In genomic region chr1:12477936-12478611, GRCh38 we compare ENCODE assay signal across 8 cellular contexts.
A peak's percentile ranks its signal among the peaks of the same experiment; 100 is the strongest.
DNase-seq lines count a peak whose midpoint lies in the region; ATAC-seq and TF ChIP-seq lines count a peak whose summit lies in the region.

No MANE protein-coding gene starts in this region.

- H4K20me1 ChIP-seq in PC-3 (ENCODE audit: low read length), result no peaks in the 10 kb centered on the region

- H3K27ac ChIP-seq in PC-3 (ENCODE audit: low read length), result peak overlapping the region; percentile 96
- H3K27ac ChIP-seq in coronary artery, result peak overlapping the region; percentile 65 to 85
- peak overlapping the region; percentile 79 for H3K27ac ChIP-seq in urinary bladder (ENCODE audit: low read depth)

- H3F3A ChIP-seq in PC-3 (ENCODE audit: low read length, unreplicated experiment), result peaks cover 30% of the 10 kb centered on the region

- H3K4me1 ChIP-seq in PC-3 (ENCODE audit: insufficient read depth, low read length) (peaks cover 74% of the 10 kb centered on the region), urinary bladder (ENCODE audit: insufficient read depth) (no peaks in the 10 kb centered on the region)

- CTCF ChIA-PET in PC-3 (lab: Charles Lee), result interaction anchor here (0.7 to 1.3 kb wide), 2 partner anchors 54 to 70 kb away, joined by 4 read pairs; no protein-coding TSS in a partner anchor

- H3K27me3 ChIP-seq in PC-3 (ENCODE audit: low read length), result no peaks in the 10 kb centered on the region

- H3K79me2 ChIP-seq in PC-3 (ENCODE audit: low read length), result peaks cover 29% of the 10 kb centered on the region

- H3K4me2 ChIP-seq in PC-3 (ENCODE audit: low read length), result peak overlapping the region; percentile 73

- H3K9me2 ChIP-seq in PC-3 (replicated peaks; ENCODE audit: low read length), result no peaks in the 10 kb centered on the region

- POLR2A ChIA-PET in PC-3 (lab: Charles Lee; ENCODE audit: unreplicated experiment), result interaction anchor here (0.5 to 0.9 kb wide), 2 partner anchors 25 to 118 kb away, joined by 3 read pairs; no protein-coding TSS in a partner anchor

- intact Hi-C loops in PC-3 (cut with micrococcal nuclease), result loop anchor here (1.0 to 5.0 kb wide), 9 partner anchors 21 to 141 kb away; no protein-coding TSS in a partner anchor

- H3K36me3 ChIP-seq in PC-3 (ENCODE audit: low read depth, low read length), result peaks cover 14% of the 10 kb centered on the region
- H3K36me3 ChIP-seq in urinary bladder (ENCODE audit: insufficient read depth), result no peaks in the 10 kb centered on the region

- TF ChIP-seq CTCF in AG10803 (conservative IDR thresholded peaks at IDR 0.05; ENCODE audit: low read length) (no peak), PC-3 (conservative IDR thresholded peaks at IDR 0.05; ENCODE audit: low read depth, low read length) (no peak), coronary artery (IDR thresholded peaks at IDR 0.05) (no peak)

- no peak overlapping the region for H3K4me3 ChIP-seq in AG10803 (ENCODE audit: low read length)
- peak overlapping the region; percentile 37; the same call in 1 of the 2 replicates for H3K4me3 ChIP-seq in PC-3 (ENCODE audit: low read length)
- peak overlapping the region; percentile 26 for H3K4me3 ChIP-seq in coronary artery
- no peak overlapping the region for H3K4me3 ChIP-seq in urinary bladder (ENCODE audit: low read depth, low read length)

- H3K9ac ChIP-seq in PC-3 (ENCODE audit: low read length), result peak overlapping the region; percentile 73

- peak; percentile 99 for DNase-seq in AG10803 (ENCODE audit: low read depth)
- peak; percentile 98 for DNase-seq in PC-3
- no peak for DNase-seq in coronary artery (ENCODE audit: low spot score)
- DNase-seq in lung microvascular endothelial cell (ENCODE audit: low read depth in 2 of 2), result peak; percentile 97

- ATAC-seq in HG03342 (IDR thresholded peaks at IDR 0.05; ENCODE audit: unreplicated experiment) (peak; percentile 53), PC-3 (peak; percentile 72), GM19452 (IDR thresholded peaks at IDR 0.05; ENCODE audit: unreplicated experiment) (no peak), GM18870 (IDR thresholded peaks at IDR 0.05; ENCODE audit: unreplicated experiment) (no peak)

- no peak overlapping the region for H2AFZ ChIP-seq in PC-3 (ENCODE audit: low read length)

- 6% methylated on average over 19 of the region's 19 CpGs for WGBS in urinary bladder

- no TSS peak for BruUV-seq in PC-3 (replicated peaks; lab: Mats Ljungman, UMichigan)

- no peaks in the 10 kb centered on the region for H3K9me3 ChIP-seq in PC-3 (ENCODE audit: low read length)

Comparison
In these comparisons a context has a peak if more than half of its experiments do, and no peak if none do; other contexts are left out.
1. H3K4me3 ChIP-seq: peak in PC-3 (single experiment) and coronary artery (single experiment); none in AG10803 (single experiment) and urinary bladder (single experiment).
2. ATAC-seq: peak in HG03342 (single experiment) and PC-3 (single experiment); none in GM19452 (single experiment) and GM18870 (single experiment).
3. Peak in every context shown above with its lines, with median percentiles within 50 percentile points of each other: H3K27ac ChIP-seq.